Comparison of ENCODE assay signal across 19 cellular contexts in genomic region chr11:129455756-129456436, GRCh38.
"Had no signal": no experiment of that assay in that cellular context is flagged by ENCODE, and none has a peak within 500 bp of the region (broad histone marks: within the 10 kb centered on the region; RNA-seq: fewer than 3 reads in every experiment).

No MANE protein-coding gene starts in this region.

- H3K4me3 Mint-ChIP-seq: activated CD4-positive, alpha-beta T cell treated with anti-CD3 and anti-CD28 coated beads for 36 hours; activated CD8-positive, alpha-beta T cell treated with anti-CD3 and anti-CD28 coated beads for 36 hours; activated naive CD8-positive, alpha-beta T cell treated with anti-CD3 and anti-CD28 coated beads for 36 hours; stimulated activated memory B cell treated with anti-CD40 and anti-IgM and Interleukin-4, amounts not matched to agents 10 μg/mL and 1 μg/mL and 100 μg/mL, for 72 hours; T-helper 1 cell treated with Interleukin-12 subunit alpha and Interleukin-12 subunit beta and Interleukin-4 antibody, amounts not matched to agents 30 μg/mL and 1 μg/mL, for 36 hours had no signal

- H3K27me3 Mint-ChIP-seq: activated CD8-positive, alpha-beta T cell treated with anti-CD3 and anti-CD28 coated beads for 36 hours; stimulated activated memory B cell treated with anti-CD40 and anti-IgM and Interleukin-4, amounts not matched to agents 10 μg/mL and 1 μg/mL and 100 μg/mL, for 72 hours had no signal

- H3K9me3 Mint-ChIP-seq: activated CD8-positive, alpha-beta T cell treated with anti-CD3 and anti-CD28 coated beads for 36 hours; activated naive CD8-positive, alpha-beta T cell treated with anti-CD3 and anti-CD28 coated beads for 36 hours had no signal

- H3K27ac Mint-ChIP-seq: activated CD4-positive, alpha-beta T cell treated with anti-CD3 and anti-CD28 coated beads for 36 hours; activated CD8-positive, alpha-beta T cell treated with anti-CD3 and anti-CD28 coated beads for 36 hours; activated naive CD8-positive, alpha-beta T cell treated with anti-CD3 and anti-CD28 coated beads for 36 hours; stimulated activated memory B cell treated with anti-CD40 and anti-IgM and Interleukin-4, amounts not matched to agents 10 μg/mL and 1 μg/mL and 100 μg/mL, for 72 hours; T-helper 1 cell treated with Interleukin-12 subunit alpha and Interleukin-12 subunit beta and Interleukin-4 antibody, amounts not matched to agents 30 μg/mL and 1 μg/mL, for 36 hours had no signal

- DNase-seq: activated CD4-positive, alpha-beta T cell treated with anti-CD3 and anti-CD28 coated beads for 36 hours; activated CD8-positive, alpha-beta T cell treated with anti-CD3 and anti-CD28 coated beads for 36 hours; activated gamma-delta T cell treated with Interleukin-2 at 50 U/mL for 16 hours; activated naive CD8-positive, alpha-beta T cell treated with anti-CD3 and anti-CD28 coated beads for 36 hours; activated T-cell treated with anti-CD3 and anti-CD28 coated beads, Interleukin-2, amount 50 U/mL, for 48 hours; amygdala; body of pancreas; cortex of kidney; effector CD8-positive, alpha-beta T cell; head of caudate nucleus; left colon; retina; stimulated activated CD4-positive, alpha-beta T cell treated with anti-CD3 and anti-CD28 coated beads, Interleukin-2, amount 100 ng/mL, for 48 hours; thyroid gland had no signal

- H3K9me3 ChIP-seq: body of pancreas, neutrophil, thyroid gland, vagina had no signal

- H3K4me1 ChIP-seq: thyroid gland had no signal

- H3K27me3 ChIP-seq: body of pancreas, neutrophil, thyroid gland, vagina had no signal

- H3K27ac ChIP-seq: body of pancreas, neutrophil, thyroid gland, vagina had no signal

- H3K36me3 Mint-ChIP-seq: activated naive CD8-positive, alpha-beta T cell treated with anti-CD3 and anti-CD28 coated beads for 36 hours; stimulated activated memory B cell treated with anti-CD40 and anti-IgM and Interleukin-4, amounts not matched to agents 10 μg/mL and 1 μg/mL and 100 μg/mL, for 72 hours had no signal

- H3K4me1 Mint-ChIP-seq: activated CD4-positive, alpha-beta T cell treated with anti-CD3 and anti-CD28 coated beads for 36 hours; activated naive CD8-positive, alpha-beta T cell treated with anti-CD3 and anti-CD28 coated beads for 36 hours; stimulated activated memory B cell treated with anti-CD40 and anti-IgM and Interleukin-4, amounts not matched to agents 10 μg/mL and 1 μg/mL and 100 μg/mL, for 72 hours had no signal

- ATAC-seq: activated CD4-positive, alpha-beta T cell treated with anti-CD3 and anti-CD28 coated beads for 36 hours; activated CD8-positive, alpha-beta T cell treated with anti-CD3 and anti-CD28 coated beads for 36 hours; body of pancreas; left colon; stimulated activated memory B cell treated with anti-CD40 and anti-IgM and Interleukin-4, amounts not matched to agents 10 μg/mL and 1 μg/mL and 100 μg/mL, for 72 hours had no signal

- H3K4me3 ChIP-seq: body of pancreas, lung, thyroid gland, vagina had no signal

- H3K36me3 ChIP-seq: neutrophil, thyroid gland, vagina had no signal
